In genomic region chr12:10718279-10718821, GRCh38 we compare ENCODE assay signal across 1 cellular context.
TF ChIP-seq lines count a peak whose summit lies in the region.

No MANE protein-coding gene starts in this region.

TF ChIP-seq in H1, 55 proteins besides CTCF, POLR2A, EP300 and RAD21:
- TF ChIP-seq ATF2 (IDR thresholded peaks at IDR 0.05; ENCODE audit: low read length) = no peak
- TF ChIP-seq SRF (IDR thresholded peaks at IDR 0.05; ENCODE audit: low read depth, low read length) = no peak
- TF ChIP-seq TAF1 (IDR thresholded peaks at IDR 0.05; ENCODE audit: low read depth, low read length) = no peak
- no peak for TF ChIP-seq CBX5 (IDR thresholded peaks at IDR 0.05; ENCODE audit: low read depth, low read length)
- TF ChIP-seq CBX8 (IDR thresholded peaks at IDR 0.05; ENCODE audit: borderline replicate concordance, low read depth, low read length) = no peak
- TF ChIP-seq POLR2AphosphoS5 (IDR thresholded peaks at IDR 0.05; ENCODE audit: low read depth, low read length) = no peak
- TF ChIP-seq ZNF274 (IDR thresholded peaks at IDR 0.05; ENCODE audit: borderline replicate concordance, extremely low read depth, low read length) = no peak
- no peak for TF ChIP-seq SIRT6 (IDR thresholded peaks at IDR 0.05; ENCODE audit: low read length)
- TF ChIP-seq NRF1 (IDR thresholded peaks at IDR 0.05; ENCODE audit: low read depth, low read length) = no peak
- no peak for TF ChIP-seq CHD1 (IDR thresholded peaks at IDR 0.05; ENCODE audit: low read depth, low read length)
